ENCODE assay signal across 32 cellular contexts in genomic region chr14:81818271-81818670, GRCh38.
"Had no signal": no experiment of that assay in that cellular context is flagged by ENCODE, and none has a peak within 500 bp of the region (broad histone marks: within the 10 kb centered on the region; RNA-seq: fewer than 3 reads in every experiment).

No MANE protein-coding gene starts in this region.

- H3K4me3 ChIP-seq: MG63, SJCRH30, SK-N-MC had no signal

- DNase-seq: activated CD4-positive, alpha-beta memory T cell treated with anti-CD3 and anti-CD28 coated beads, Interleukin-2, amount 10 ng/mL, durations not matched to agents 7 days and 5 days; activated CD4-positive, alpha-beta T cell treated with anti-CD3 and anti-CD28 coated beads for 1 hour; activated CD4-positive, alpha-beta T cell treated with anti-CD3 and anti-CD28 coated beads for 48 hours; activated CD4-positive, CD25-positive, alpha-beta regulatory T cell; activated CD8-positive, alpha-beta memory T cell treated with anti-CD3 and anti-CD28 coated beads for 24 hours; activated CD8-positive, alpha-beta memory T cell treated with anti-CD3 and anti-CD28 coated beads, Interleukin-2, amount 10 ng/mL, durations not matched to agents 7 days and 5 days; activated CD8-positive, alpha-beta memory T cell treated with anti-CD3 and anti-CD28 coated beads, Interleukin-2, amount 50 U/mL, for 48 hours; activated effector memory CD4-positive, alpha-beta T cell treated with Interleukin-2 at 50 U/mL for 16 hours; activated naive CD4-positive, alpha-beta T cell treated with anti-CD3 and anti-CD28 coated beads, Interleukin-2, amount 10 ng/mL, durations not matched to agents 7 days and 5 days; activated naive CD8-positive, alpha-beta T cell treated with anti-CD3 and anti-CD28 coated beads for 36 hours; activated T-cell treated with anti-CD3 and anti-CD28 coated beads, Interleukin-2, amount 50 U/mL, for 48 hours; amniotic stem cell; aorta; brain microvascular endothelial cell; Karpas-422; KBM-7; MG63; NCI-H1048; NCI-H1105 treated with DMSO at 0.1 percent for 48 hours; NCI-H1436 treated with DMSO at 0.1 percent for 48 hours; NCI-H1694 treated with DMSO at 0.1 percent for 48 hours; NCI-H2029; NCI-H2171 treated with DMSO at 0.1 percent for 48 hours; NCI-H345; NCI-H524 treated with DMSO at 0.1 percent for 48 hours; NK-92 treated with Interleukin-12 subunit alpha and Interleukin-12 subunit beta, amount 100 ng/mL, for 24 hours; SHP77; SJCRH30; T1000; WERI-Rb-1 had no signal

- H3K9me3 ChIP-seq: MG63, SJCRH30 had no signal

- H3K27ac ChIP-seq: brain microvascular endothelial cell, SJCRH30, SK-N-MC, WERI-Rb-1 had no signal

- ATAC-seq: activated CD8-positive, alpha-beta memory T cell treated with anti-CD3 and anti-CD28 coated beads, Interleukin-2, amount 10 ng/mL, durations not matched to agents 7 days and 5 days had no signal

- H3K27me3 ChIP-seq: brain microvascular endothelial cell, MG63, SJCRH30 had no signal

- H3K4me1 Mint-ChIP-seq: activated CD4-positive, alpha-beta memory T cell treated with anti-CD3 and anti-CD28 coated beads, Interleukin-2, amount 10 ng/mL, durations not matched to agents 7 days and 5 days; activated CD8-positive, alpha-beta memory T cell treated with anti-CD3 and anti-CD28 coated beads, Interleukin-2, amount 10 ng/mL, durations not matched to agents 7 days and 5 days; activated naive CD4-positive, alpha-beta T cell treated with anti-CD3 and anti-CD28 coated beads, Interleukin-2, amount 10 ng/mL, durations not matched to agents 7 days and 5 days; activated naive CD8-positive, alpha-beta T cell treated with anti-CD3 and anti-CD28 coated beads for 36 hours; central memory CD8-positive, alpha-beta T cell had no signal

- H3K27me3 Mint-ChIP-seq: activated CD4-positive, alpha-beta memory T cell treated with anti-CD3 and anti-CD28 coated beads, Interleukin-2, amount 10 ng/mL, durations not matched to agents 7 days and 5 days; activated CD8-positive, alpha-beta memory T cell treated with anti-CD3 and anti-CD28 coated beads, Interleukin-2, amount 10 ng/mL, durations not matched to agents 7 days and 5 days; activated naive CD4-positive, alpha-beta T cell treated with anti-CD3 and anti-CD28 coated beads, Interleukin-2, amount 10 ng/mL, durations not matched to agents 7 days and 5 days; activated naive CD8-positive, alpha-beta T cell treated with anti-CD3 and anti-CD28 coated beads for 36 hours; central memory CD8-positive, alpha-beta T cell had no signal

- H3K36me3 Mint-ChIP-seq: activated CD8-positive, alpha-beta memory T cell treated with anti-CD3 and anti-CD28 coated beads, Interleukin-2, amount 10 ng/mL, durations not matched to agents 7 days and 5 days; activated naive CD4-positive, alpha-beta T cell treated with anti-CD3 and anti-CD28 coated beads, Interleukin-2, amount 10 ng/mL, durations not matched to agents 7 days and 5 days; activated naive CD8-positive, alpha-beta T cell treated with anti-CD3 and anti-CD28 coated beads for 36 hours had no signal

- H3K36me3 ChIP-seq: brain microvascular endothelial cell, MG63, SJCRH30, WERI-Rb-1 had no signal

- H3K27ac Mint-ChIP-seq: activated CD4-positive, alpha-beta memory T cell treated with anti-CD3 and anti-CD28 coated beads, Interleukin-2, amount 10 ng/mL, durations not matched to agents 7 days and 5 days; activated CD8-positive, alpha-beta memory T cell treated with anti-CD3 and anti-CD28 coated beads, Interleukin-2, amount 10 ng/mL, durations not matched to agents 7 days and 5 days; activated naive CD4-positive, alpha-beta T cell treated with anti-CD3 and anti-CD28 coated beads, Interleukin-2, amount 10 ng/mL, durations not matched to agents 7 days and 5 days; activated naive CD8-positive, alpha-beta T cell treated with anti-CD3 and anti-CD28 coated beads for 36 hours had no signal

- H3K4me3 Mint-ChIP-seq: activated CD4-positive, alpha-beta memory T cell treated with anti-CD3 and anti-CD28 coated beads, Interleukin-2, amount 10 ng/mL, durations not matched to agents 7 days and 5 days; activated CD8-positive, alpha-beta memory T cell treated with anti-CD3 and anti-CD28 coated beads, Interleukin-2, amount 10 ng/mL, durations not matched to agents 7 days and 5 days; activated naive CD4-positive, alpha-beta T cell treated with anti-CD3 and anti-CD28 coated beads, Interleukin-2, amount 10 ng/mL, durations not matched to agents 7 days and 5 days; activated naive CD8-positive, alpha-beta T cell treated with anti-CD3 and anti-CD28 coated beads for 36 hours; central memory CD8-positive, alpha-beta T cell had no signal

- H3K4me1 ChIP-seq: SJCRH30 had no signal
